ENCODE assay signal across 1 cellular context in genomic region chr22:40951795-40952602, GRCh38.
TF ChIP-seq lines count a peak whose summit lies in the region.

No MANE protein-coding gene starts in this region.

TF ChIP-seq in HepG2, 621 proteins besides CTCF, POLR2A, EP300 and RAD21 (continued from another document and continues in another):
- TF ChIP-seq ARID4A (CRISPR knock-in tag; IDR thresholded peaks at IDR 0.05; ENCODE audit: borderline replicate concordance) (peak; percentile 33; the same call in 1 of the 2 replicates), ZSCAN9 (CRISPR knock-in tag; IDR thresholded peaks at IDR 0.05; ENCODE audit: borderline replicate concordance) (no peak), SNAPC4 (CRISPR knock-in tag; IDR thresholded peaks at IDR 0.05) (no peak), ZNF264 (CRISPR knock-in tag; IDR thresholded peaks at IDR 0.05) (0 out of 2 replicates have a peak, but pooled peaks have one; percentile 26), YY1 (IDR thresholded peaks at IDR 0.05; ENCODE audit: insufficient read depth, insufficient replicate concordance, low read depth, low read length) (peak; percentile 74), PHF21A (CRISPR knock-in tag; IDR thresholded peaks at IDR 0.05) (peak; percentile 4; the same call in 1 of the 2 replicates), ZNF20 (CRISPR knock-in tag; IDR thresholded peaks at IDR 0.05) (no peak), ZSCAN31 (CRISPR knock-in tag; IDR thresholded peaks at IDR 0.05; ENCODE audit: low read depth) (no peak), ZNF280D (CRISPR knock-in tag; IDR thresholded peaks at IDR 0.05) (peak; percentile 77; the same call in 1 of the 2 replicates), RBM39 (IDR thresholded peaks at IDR 0.05; ENCODE audit: low read depth, low read length, poor library complexity, severe bottlenecking) (no peak), MED13 (CRISPR knock-in tag; IDR thresholded peaks at IDR 0.05) (0 out of 2 replicates have a peak, but pooled peaks have one; percentile 28), SATB2 (CRISPR knock-in tag; IDR thresholded peaks at IDR 0.05) (no peak), ELF4 (CRISPR knock-in tag; IDR thresholded peaks at IDR 0.05; ENCODE audit: borderline replicate concordance) (no peak), ZNF557 (CRISPR knock-in tag; IDR thresholded peaks at IDR 0.05) (no peak), MEF2D (CRISPR knock-in tag; IDR thresholded peaks at IDR 0.05) (0 out of 2 replicates have a peak, but pooled peaks have one; percentile 34), MAZ (IDR thresholded peaks at IDR 0.05; ENCODE audit: borderline replicate concordance, low read depth, low read length) (peak; percentile 14; the same call in 1 of the 2 replicates), MAZ (CRISPR knock-in tag; IDR thresholded peaks at IDR 0.05; ENCODE audit: low read depth) (no peak), ERF (CRISPR knock-in tag; IDR thresholded peaks at IDR 0.05) (no peak), POLR2G (IDR thresholded peaks at IDR 0.05; ENCODE audit: low read depth, low read length) (peak; percentile 41; the same call in 1 of the 2 replicates), PBX3 (CRISPR knock-in tag; IDR thresholded peaks at IDR 0.05; ENCODE audit: borderline replicate concordance) (no peak), ZNF749 (CRISPR knock-in tag; IDR thresholded peaks at IDR 0.05; ENCODE audit: borderline replicate concordance) (0 out of 2 replicates have a peak, but pooled peaks have one; percentile 18), FOXA3 (CRISPR knock-in tag; IDR thresholded peaks at IDR 0.05) (no peak), BATF2 (CRISPR knock-in tag; IDR thresholded peaks at IDR 0.05) (no peak), SPEN (CRISPR knock-in tag; IDR thresholded peaks at IDR 0.05; ENCODE audit: low read depth) (no peak), MYNN (CRISPR knock-in tag; IDR thresholded peaks at IDR 0.05; ENCODE audit: low read depth) (no peak), ZXDC (CRISPR knock-in tag; IDR thresholded peaks at IDR 0.05) (no peak), RARG (CRISPR knock-in tag; IDR thresholded peaks at IDR 0.05; ENCODE audit: low read depth) (no peak), ZNF335 (CRISPR knock-in tag; IDR thresholded peaks at IDR 0.05) (0 out of 2 replicates have a peak, but pooled peaks have one; percentile 22), SKIL (CRISPR knock-in tag; IDR thresholded peaks at IDR 0.05; ENCODE audit: borderline replicate concordance) (no peak), NFIC (IDR thresholded peaks at IDR 0.05; ENCODE audit: low read length) (peak; percentile 22; the same call in 1 of the 2 replicates), HMGXB3 (CRISPR knock-in tag; IDR thresholded peaks at IDR 0.05; ENCODE audit: borderline replicate concordance) (peak; percentile 2; the same call in 1 of the 2 replicates), GTF2F1 (IDR thresholded peaks at IDR 0.05; ENCODE audit: low read length) (no peak)
